28 cellular contexts compared by ENCODE assay signal in genomic region chr7:41590951-41591350, GRCh38.
A peak's percentile ranks its signal among the peaks of the same experiment; 100 is the strongest.
DNase-seq lines count a peak whose midpoint lies in the region; ATAC-seq, FAIRE-seq and TF ChIP-seq lines count a peak whose summit lies in the region.
"Had no signal": no experiment of that assay in that cellular context is flagged by ENCODE, and none has a peak within 500 bp of the region (broad histone marks: within the 10 kb centered on the region; RNA-seq: fewer than 3 reads in every experiment).

No MANE protein-coding gene starts in this region.

- POLR2A ChIA-PET in HepG2 (lab: Yijun Ruan, JAX), result no interaction called here

- no peaks in the 10 kb centered on the region for H4K20me1 ChIP-seq in keratinocyte (ENCODE audit: control insufficient read depth, extremely low read depth, insufficient read depth, low read length)
- H4K20me1 ChIP-seq in HepG2 (ENCODE audit: insufficient read depth, low read length), result no peaks in the 10 kb centered on the region
- H4K20me1 ChIP-seq: BLaER1 had no signal

- no peaks in the 10 kb centered on the region for H3K9me1 ChIP-seq in keratinocyte (ENCODE audit: control insufficient read depth, extremely low read depth, insufficient read depth, low read length)

- H3K9me3 ChIP-seq in keratinocyte (ENCODE audit: control insufficient read depth, low read depth, low read length) (no peaks in the 10 kb centered on the region), neutrophil (no peaks in the 10 kb centered on the region), HepG2 (ENCODE audit: low read length) (peaks cover 93% of the 10 kb centered on the region)
- H3K9me3 ChIP-seq: BE2C, BLaER1 had no signal

- WGBS in HepG2 (ENCODE audit: low lambda C conversion rate), result 14% methylated on average over 1 of the region's 1 CpG

- TF ChIP-seq CTCF in bronchial epithelial cell (IDR thresholded peaks at IDR 0.05; ENCODE audit: insufficient read depth, low read length, severe bottlenecking), result no peak
- no peak for TF ChIP-seq CTCF in epithelial cell of esophagus (IDR thresholded peaks at IDR 0.05; ENCODE audit: insufficient read depth, low read depth, low read length, missing control alignments)
- no peak for TF ChIP-seq CTCF in keratinocyte (optimal IDR thresholded peaks at IDR 0.05 in 1 of 3, IDR thresholded peaks at IDR 0.05 in 1 of 3, conservative IDR thresholded peaks at IDR 0.05 in 1 of 3; ENCODE audit: extremely low read depth in 1 of 3, insufficient read depth in 2 of 3, low read length in 3 of 3)
- TF ChIP-seq CTCF in neutrophil (IDR thresholded peaks at IDR 0.05), result no peak
- no peak for TF ChIP-seq CTCF in HepG2 (CRISPR knock-in tag; IDR thresholded peaks at IDR 0.05)

- no peak overlapping the region for H3K4me2 ChIP-seq in keratinocyte (ENCODE audit: control insufficient read depth, extremely low read depth, insufficient read depth, low read depth, low read length)
- no peak overlapping the region for H3K4me2 ChIP-seq in HepG2 (ENCODE audit: low read depth, low read length)
- H3K4me2 ChIP-seq: BLaER1 had no signal

- H3K4me3 ChIP-seq in bronchial epithelial cell (ENCODE audit: low read depth, low read length), result no peak overlapping the region
- no peak overlapping the region for H3K4me3 ChIP-seq in epithelial cell of esophagus (ENCODE audit: low read length)
- H3K4me3 ChIP-seq in keratinocyte (ENCODE audit: control insufficient read depth in 2 of 3, extremely low read depth in 1 of 3, insufficient read depth in 2 of 3, low read depth in 1 of 3, low read length in 3 of 3), result no peak overlapping the region
- H3K4me3 ChIP-seq in neutrophil (ENCODE audit: low read depth in 1 of 2, low read length in 1 of 2), result no peak overlapping the region
- H3K4me3 ChIP-seq in HepG2 (replicated peaks in 1 of 3; ENCODE audit: insufficient read depth in 1 of 3, low read depth in 2 of 3, low read length in 3 of 3), result no peak overlapping the region
- H3K4me3 ChIP-seq: BLaER1, GM12878 had no signal

- H3K27ac ChIP-seq in keratinocyte (ENCODE audit: control insufficient read depth, insufficient read depth, low read length) (no peak overlapping the region), neutrophil (peak overlapping the region; percentile 73), HepG2 (ENCODE audit: extremely low read length, insufficient read depth, low read length) (no peak overlapping the region)
- H3K27ac ChIP-seq: BLaER1 had no signal

- DNase-seq in bronchial epithelial cell (ENCODE audit: low read depth) (peak; percentile 65), epithelial cell of esophagus (ENCODE audit: low read depth) (peak; percentile 75), keratinocyte (ENCODE audit: low read depth, low spot score) (no peak), hippocampal formation (lab: John Stamatoyannopoulos, UW) (no peak), HepG2 (ENCODE audit: low spot score) (no peak), globus pallidus (ENCODE audit: low spot score) (no peak), mucosa of gallbladder (ENCODE audit: low spot score) (no peak)
- DNase-seq: 8988T; ACHN; BE2C; C1 segment of cervical spinal cord; CD4-positive, alpha-beta memory T cell; CD4-positive, CD25-positive, alpha-beta regulatory T cell; CD8-positive, alpha-beta memory T cell; COR-L47; DMS 273 treated with DMSO at 0.1 percent for 48 hours; DMS153; DMS53; DMS79; DND-41; EL; GDM1 had no signal

- H3K4me1 ChIP-seq in keratinocyte (ENCODE audit: control insufficient read depth, extremely low read depth, insufficient read depth, low read length) (peaks cover 11% of the 10 kb centered on the region), neutrophil (ENCODE audit: control insufficient read depth in 1 of 2, insufficient read depth in 1 of 2, low read depth in 1 of 2, low read length in 1 of 2) (peaks cover 42 to 61% of the 10 kb centered on the region in 2 experiments), HepG2 (ENCODE audit: insufficient read depth, low read length) (no peaks in the 10 kb centered on the region)
- H3K4me1 ChIP-seq: BE2C, BLaER1 had no signal

- no peak for TF ChIP-seq RAD21 in HepG2 (CRISPR knock-in tag; IDR thresholded peaks at IDR 0.05)

- in situ Hi-C loops in HepG2 (cut with HindIII; ENCODE audit: extremely low pct_ligation_motif_present, low pct_unique_long_range_greater_than_20kb), result no loop called here

- TF ChIP-seq POLR2A in HepG2 (IDR thresholded peaks at IDR 0.05; ENCODE audit: insufficient read depth in 1 of 2, low read depth in 2 of 2, low read length in 2 of 2), result no peak

- FAIRE-seq in bronchial epithelial cell (lab: Jason Lieb, UNC) (no peak), keratinocyte (lab: Jason Lieb, UNC) (peak; percentile 87), HepG2 (lab: Jason Lieb, UNC) (no peak)
- FAIRE-seq: A204.1, GM12878, GM12892, GM18507 had no signal

- BruUV-seq in HepG2 (replicated peaks; lab: Mats Ljungman, UMichigan), result no TSS peak

- no peak for ATAC-seq in HepG2
- ATAC-seq: GM12878 had no signal

- H2AFZ ChIP-seq in keratinocyte (ENCODE audit: control insufficient read depth, low read length), result no peak overlapping the region
- no peak overlapping the region for H2AFZ ChIP-seq in HepG2 (ENCODE audit: low read length)

- dilution Hi-C loops in keratinocyte (cut with MboI; ENCODE audit: extremely low pct_ligation_motif_present, low sequenced_read_pairs), result no loop called here

- TF ChIP-seq EP300 in HepG2 (IDR thresholded peaks at IDR 0.05; ENCODE audit: low read depth in 2 of 2, low read length in 2 of 2) (no peak), HepG2 (CRISPR knock-in tag; IDR thresholded peaks at IDR 0.05; ENCODE audit: borderline replicate concordance) (no peak)

- H3K36me3 ChIP-seq in bronchial epithelial cell (ENCODE audit: control insufficient read depth, insufficient read depth, low read length), result no peaks in the 10 kb centered on the region
- no peaks in the 10 kb centered on the region for H3K36me3 ChIP-seq in keratinocyte (ENCODE audit: control insufficient read depth in 2 of 2, extremely low read depth in 1 of 2, insufficient read depth in 2 of 2, low read length in 2 of 2)
- no peaks in the 10 kb centered on the region for H3K36me3 ChIP-seq in neutrophil
- H3K36me3 ChIP-seq in HepG2 (replicated peaks in 1 of 2; ENCODE audit: control insufficient read depth in 1 of 2, insufficient read depth in 2 of 2, low read length in 2 of 2), result no peaks in the 10 kb centered on the region
- H3K36me3 ChIP-seq: BE2C, BLaER1 had no signal

- H3K27me3 ChIP-seq in bronchial epithelial cell (ENCODE audit: control insufficient read depth, insufficient read depth, low read length) (no peaks in the 10 kb centered on the region), keratinocyte (ENCODE audit: control insufficient read depth, extremely low read depth, insufficient read depth, low read length) (no peaks in the 10 kb centered on the region), neutrophil (no peaks in the 10 kb centered on the region), HepG2 (ENCODE audit: control insufficient read depth in 1 of 2, insufficient read depth in 2 of 2, low read length in 2 of 2) (no peaks in the 10 kb centered on the region)
- H3K27me3 ChIP-seq: BE2C, BLaER1 had no signal

- intact Hi-C loops in HepG2 (cut with micrococcal nuclease; ENCODE audit: unreplicated experiment), result no loop called here

- H3K79me2 ChIP-seq in keratinocyte (ENCODE audit: control insufficient read depth, insufficient read depth, low read length), result no peaks in the 10 kb centered on the region
- no peaks in the 10 kb centered on the region for H3K79me2 ChIP-seq in HepG2 (ENCODE audit: insufficient read depth, low read length)

- CTCF ChIA-PET in HepG2 (lab: Yijun Ruan, JAX; ENCODE audit: low intra/inter-chr PET ratio, low total read pairs), result no interaction called here

- H3K9ac ChIP-seq in keratinocyte (ENCODE audit: control insufficient read depth, extremely low read depth, insufficient read depth, low read length), result no peak overlapping the region
- no peak overlapping the region for H3K9ac ChIP-seq in HepG2 (ENCODE audit: insufficient read depth, low read depth, low read length)
- H3K9ac ChIP-seq: BLaER1 had no signal

TF ChIP-seq in HepG2, 621 proteins besides CTCF, POLR2A, EP300 and RAD21:
- TF ChIP-seq ZNF816 (CRISPR knock-in tag; IDR thresholded peaks at IDR 0.05; ENCODE audit: borderline replicate concordance), result no peak
- no peak for TF ChIP-seq HHEX (CRISPR knock-in tag; IDR thresholded peaks at IDR 0.05)
- TF ChIP-seq ZNF570 (CRISPR knock-in tag; IDR thresholded peaks at IDR 0.05; ENCODE audit: borderline replicate concordance), result no peak
- no peak for TF ChIP-seq ZNF430 (CRISPR knock-in tag; IDR thresholded peaks at IDR 0.05)
- TF ChIP-seq SMARCC2 (IDR thresholded peaks at IDR 0.05), result no peak
- no peak for TF ChIP-seq RFX5 (IDR thresholded peaks at IDR 0.05; ENCODE audit: low read depth, low read length)
- TF ChIP-seq DNMT1 (CRISPR knock-in tag; IDR thresholded peaks at IDR 0.05), result no peak
- TF ChIP-seq ZNF251 (CRISPR knock-in tag; IDR thresholded peaks at IDR 0.05), result no peak
- TF ChIP-seq IKZF1 (IDR thresholded peaks at IDR 0.05), result no peak

Comparison
In these comparisons a context has a peak if more than half of its experiments do, and no peak if none do; other contexts are left out.
1. DNase-seq: peak in bronchial epithelial cell (single experiment) and epithelial cell of esophagus (single experiment); none in keratinocyte (single experiment), hippocampal formation (0 of 2), HepG2 (single experiment), globus pallidus (single experiment) and mucosa of gallbladder (single experiment).